ENCODE assay signal across 19 cellular contexts in the genomic region with DNA sequence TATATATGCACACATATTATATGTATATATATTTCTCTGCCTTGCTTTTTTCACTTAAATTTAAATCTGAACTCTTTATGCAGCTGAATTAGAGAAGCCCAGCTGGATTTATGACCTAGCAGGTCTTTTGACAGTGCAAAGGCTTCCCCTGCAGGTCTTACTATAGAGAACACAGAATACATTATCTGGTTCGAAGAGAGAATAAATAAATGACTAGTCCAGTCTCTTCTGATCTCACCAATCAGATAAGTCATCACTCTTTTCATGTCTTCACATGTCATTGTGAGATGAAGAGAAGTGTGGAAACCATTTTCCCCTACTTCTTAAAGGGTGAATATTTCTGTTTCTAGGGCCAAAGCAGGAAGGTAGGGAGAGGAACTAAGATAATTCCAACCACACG. TPM values are rescaled to one million over a fixed set of nuclear protein-coding genes. Genes with fewer than 3 reads are reported as not detected.
DNase-seq lines count a peak whose midpoint lies in the region; ATAC-seq and TF ChIP-seq lines count a peak whose summit lies in the region.
"Had no signal": no experiment of that assay in that cellular context is flagged by ENCODE, and none has a peak within 500 bp of the region (broad histone marks: within the 10 kb centered on the region; RNA-seq: fewer than 3 reads in every experiment).

No MANE protein-coding gene starts in this region.

- no peaks in the 10 kb centered on the region for H3K36me3 ChIP-seq in breast epithelium

- H3K9me3 Mint-ChIP-seq in MCF 10A (ENCODE audit: unreplicated experiment), result no peaks in the 10 kb centered on the region
- peaks cover 18% of the 10 kb centered on the region for H3K9me3 Mint-ChIP-seq in mesothelial cell of epicardium
- no peaks in the 10 kb centered on the region for H3K9me3 Mint-ChIP-seq in natural killer cell treated with Interleukin-12 subunit alpha and Interleukin-12 subunit beta and Interleukin-15 and Interleukin-18, amount 100 ng/mL, for 72 hours
- H3K9me3 Mint-ChIP-seq: CD4-positive, alpha-beta T cell had no signal

- H3K4me3 Mint-ChIP-seq in MCF 10A (ENCODE audit: unreplicated experiment) (no peak overlapping the region), mesothelial cell of epicardium (no peak overlapping the region)
- H3K4me3 Mint-ChIP-seq in natural killer cell treated with Interleukin-12 subunit alpha and Interleukin-12 subunit beta and Interleukin-15 and Interleukin-18, amount 100 ng/mL, for 72 hours, result no peak overlapping the region
- H3K4me3 Mint-ChIP-seq: CD4-positive, alpha-beta T cell; HFFc6 had no signal

- no peak for TF ChIP-seq CTCF in MCF 10A (IDR thresholded peaks at IDR 0.05; ENCODE audit: unreplicated experiment)
- TF ChIP-seq CTCF in breast epithelium (IDR thresholded peaks at IDR 0.05), result no peak
- no peak for TF ChIP-seq CTCF in epithelial cell of esophagus (IDR thresholded peaks at IDR 0.05; ENCODE audit: insufficient read depth, low read depth, low read length, missing control alignments)
- TF ChIP-seq CTCF in mesothelial cell of epicardium (IDR thresholded peaks at IDR 0.05; ENCODE audit: unreplicated experiment), result no peak

- no peak overlapping the region for H3K4me3 ChIP-seq in breast epithelium
- H3K4me3 ChIP-seq in epithelial cell of esophagus (ENCODE audit: low read length), result no peak overlapping the region
- H3K4me3 ChIP-seq: A549 had no signal

- DNase-seq in MCF 10A (ENCODE audit: unreplicated experiment), result no peak
- no peak for DNase-seq in breast epithelium (ENCODE audit: low spot score in 2 of 2)
- peak; percentile 82 for DNase-seq in epithelial cell of esophagus (ENCODE audit: low read depth)
- DNase-seq in mesothelial cell of epicardium (ENCODE audit: low spot score in 2 of 2, unreplicated experiment in 2 of 2), result no peak
- DNase-seq in natural killer cell treated with Interleukin-12 subunit alpha and Interleukin-12 subunit beta and Interleukin-15 and Interleukin-18, amount 100 ng/mL, for 72 hours (ENCODE audit: low spot score), result no peak
- no peak for DNase-seq in stimulated activated naive CD8-positive, alpha-beta T cell treated with anti-CD3 and anti-CD28 coated beads, Interleukin-15, Interleukin-2, amounts not matched to agents 100 U/mL and 50 U/mL, for 24 hours
- no peak for DNase-seq in NCI-H1694 treated with DMSO at 0.1 percent for 48 hours (lab: John Stamatoyannopoulos, UW)
- DNase-seq: AML-193; Caco-2; CD4-positive, alpha-beta T cell; GDM1; GOT3; H7; HFFc6 had no signal

- no peak overlapping the region for H3K27ac ChIP-seq in breast epithelium
- H3K27ac ChIP-seq: 22Rv1, A549, C4-2B had no signal

- BruUV-seq in MCF 10A (replicated peaks; lab: Mats Ljungman, UMichigan), result no TSS peak

- ATAC-seq in natural killer cell treated with Interleukin-12 subunit alpha and Interleukin-12 subunit beta and Interleukin-15 and Interleukin-18, amount 100 ng/mL, for 72 hours, result no peak
- no peak for ATAC-seq in stimulated activated naive CD8-positive, alpha-beta T cell treated with anti-CD3 and anti-CD28 coated beads, Interleukin-15, Interleukin-2, amounts not matched to agents 100 U/mL and 50 U/mL, for 24 hours
- ATAC-seq: A549, HCT116 had no signal

- TF ChIP-seq POLR2A in breast epithelium (IDR thresholded peaks at IDR 0.05), result no peak

- intact Hi-C loops in MCF 10A (cut with micrococcal nuclease) (no loop called here), breast epithelium (cut with DNase I; ENCODE audit: low total_unique reads) (no loop called here)

- CTCF ChIA-PET in MCF 10A (lab: Yijun Ruan, JAX), result interaction anchor here (0.6 to 1.8 kb wide), 2 partner anchors 38 to 114 kb away, joined by 4 to 5 read pairs; partner anchors contain the start of gene EIF3F

- peak overlapping the region; percentile 20 for H3K27ac Mint-ChIP-seq in MCF 10A (ENCODE audit: low read depth, unreplicated experiment)
- H3K27ac Mint-ChIP-seq in mesothelial cell of epicardium, result peak overlapping the region; percentile 7
- H3K27ac Mint-ChIP-seq in natural killer cell treated with Interleukin-12 subunit alpha and Interleukin-12 subunit beta and Interleukin-15 and Interleukin-18, amount 100 ng/mL, for 72 hours, result no peak overlapping the region
- H3K27ac Mint-ChIP-seq: CD4-positive, alpha-beta T cell; HFFc6 had no signal

- no peaks in the 10 kb centered on the region for H3K4me1 ChIP-seq in breast epithelium
- H3K4me1 ChIP-seq: A549, Caco-2 had no signal

- H3K27me3 Mint-ChIP-seq in MCF 10A (ENCODE audit: insufficient read depth, unreplicated experiment) (no peaks in the 10 kb centered on the region), mesothelial cell of epicardium (ENCODE audit: low read depth) (no peaks in the 10 kb centered on the region)
- H3K27me3 Mint-ChIP-seq in natural killer cell treated with Interleukin-12 subunit alpha and Interleukin-12 subunit beta and Interleukin-15 and Interleukin-18, amount 100 ng/mL, for 72 hours, result peaks cover 10 to 20% of the 10 kb centered on the region in 2 donors

- H3K36me3 Mint-ChIP-seq in MCF 10A (ENCODE audit: insufficient read depth, unreplicated experiment) (no peaks in the 10 kb centered on the region), mesothelial cell of epicardium (peaks cover 16% of the 10 kb centered on the region)
- no peaks in the 10 kb centered on the region for H3K36me3 Mint-ChIP-seq in natural killer cell treated with Interleukin-12 subunit alpha and Interleukin-12 subunit beta and Interleukin-15 and Interleukin-18, amount 100 ng/mL, for 72 hours

- POLR2A ChIA-PET in MCF 10A (lab: Yijun Ruan, JAX), result interaction anchor here (0.7 to 1.2 kb wide), 2 partner anchors 15 to 114 kb away, joined by 3 to 4 read pairs; partner anchors contain the start of gene EIF3F

- H3K9me3 ChIP-seq in breast epithelium, result no peaks in the 10 kb centered on the region
- H3K9me3 ChIP-seq: A549 had no signal

- H3K27me3 ChIP-seq in breast epithelium, result no peaks in the 10 kb centered on the region

- H3K4me1 Mint-ChIP-seq in MCF 10A (ENCODE audit: insufficient read depth, unreplicated experiment) (peaks cover 22% of the 10 kb centered on the region), mesothelial cell of epicardium (peaks cover 16% of the 10 kb centered on the region)
- H3K4me1 Mint-ChIP-seq in natural killer cell treated with Interleukin-12 subunit alpha and Interleukin-12 subunit beta and Interleukin-15 and Interleukin-18, amount 100 ng/mL, for 72 hours (ENCODE audit: low read depth in 2 of 2), result no peaks in the 10 kb centered on the region

RNA-seq across cellular contexts. Expression of gene OR5P3, which starts 42.3 kb away (rescaled TPM):
- total RNA-seq in MCF 10A (2022) (not detected in 2 replicates), breast epithelium (10 to 100 TPM in 1 of 3 donors, 1 to 10 TPM in 1, not detected in 1; 3.9 to 11.1 TPM), mesothelial cell of epicardium (2.6 to 3.1 TPM (median 2.7 TPM) in 3 replicates)
- total RNA-seq in natural killer cell treated with Interleukin-12 subunit alpha and Interleukin-12 subunit beta and Interleukin-15 and Interleukin-18, amount 100 ng/mL, for 72 hours, result not detected
- total RNA-seq: Caco-2; CD4-positive, alpha-beta T cell; Daoy; HFFc6 had no signal

RNA-seq across cellular contexts. Expression of gene OR10A6, which starts 58.2 kb away (rescaled TPM):
- total RNA-seq in MCF 10A (2022) (not detected in 2 replicates), breast epithelium (not detected), mesothelial cell of epicardium (not detected in 3 replicates)
- total RNA-seq in natural killer cell treated with Interleukin-12 subunit alpha and Interleukin-12 subunit beta and Interleukin-15 and Interleukin-18, amount 100 ng/mL, for 72 hours, result not detected
- total RNA-seq: Caco-2; CD4-positive, alpha-beta T cell; Daoy; H7 had no signal

Comparison
In these comparisons a context has a peak if more than half of its experiments do, and no peak if none do; other contexts are left out.
1. H3K27ac Mint-ChIP-seq: peak in MCF 10A (single experiment) and mesothelial cell of epicardium (single experiment); none in natural killer cell treated with Interleukin-12 subunit alpha and Interleukin-12 subunit beta and Interleukin-15 and Interleukin-18, amount 100 ng/mL, for 72 hours (0 of 2).